Comparison of ENCODE assay signal across 11 cellular contexts in the genomic region with DNA sequence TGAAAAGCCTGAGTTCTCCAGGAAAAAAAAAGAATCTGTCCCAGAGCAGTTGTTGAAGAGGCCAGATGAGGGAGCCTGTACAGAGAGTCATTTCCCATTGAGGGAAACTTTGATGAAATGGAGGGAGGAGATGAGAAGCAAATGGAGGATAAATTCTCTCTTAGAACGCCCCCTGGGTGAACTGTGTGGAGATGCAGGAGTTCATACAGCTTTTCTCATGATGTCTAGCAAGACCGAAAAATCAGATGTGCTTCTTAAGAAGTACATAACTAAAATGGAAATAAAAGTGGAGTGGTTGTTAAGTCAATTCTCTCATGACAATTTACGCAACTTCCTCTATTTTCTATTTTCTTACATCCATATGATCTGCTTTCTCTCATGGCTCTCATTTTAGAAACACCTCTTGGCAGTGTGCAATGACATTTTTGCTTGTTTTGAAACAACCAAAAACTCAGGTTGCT.
A peak's percentile ranks its signal among the peaks of the same experiment; 100 is the strongest.
DNase-seq lines count a peak whose midpoint lies in the region; ATAC-seq, FAIRE-seq and TF ChIP-seq lines count a peak whose summit lies in the region.
"Had no signal": no experiment of that assay in that cellular context is flagged by ENCODE, and none has a peak within 500 bp of the region (broad histone marks: within the 10 kb centered on the region; RNA-seq: fewer than 3 reads in every experiment).

No MANE protein-coding gene starts in this region.

- H4K20me1 ChIP-seq in DND-41 (ENCODE audit: insufficient read depth, low read length), result no peaks in the 10 kb centered on the region
- no peaks in the 10 kb centered on the region for H4K20me1 ChIP-seq in KMS-11 (ENCODE audit: insufficient read depth)

- H3K9ac ChIP-seq in DND-41 (ENCODE audit: low read depth, low read length), result no peak overlapping the region
- H3K9ac ChIP-seq in KMS-11, result no peak overlapping the region

- H3K4me1 Mint-ChIP-seq in Calu3 (ENCODE audit: low read depth, unreplicated experiment), result no peaks in the 10 kb centered on the region
- H3K4me1 Mint-ChIP-seq: activated B cell treated with CpG ODN at 0.5 μM for 24 hours had no signal

- H3K4me1 ChIP-seq in DND-41 (ENCODE audit: insufficient read depth, low read length) (no peaks in the 10 kb centered on the region), KMS-11 (ENCODE audit: low read depth, poor library complexity, severe bottlenecking) (no peaks in the 10 kb centered on the region)

- ATAC-seq in DND-41 (ENCODE audit: insufficient read depth, low read depth) (no peak), HG03280 (IDR thresholded peaks at IDR 0.05; ENCODE audit: unreplicated experiment) (no peak)
- ATAC-seq: stimulated activated naive CD8-positive, alpha-beta T cell treated with anti-CD3 and anti-CD28 coated beads, Interleukin-15, Interleukin-2, amounts not matched to agents 100 U/mL and 50 U/mL, for 24 hours had no signal

- H3K9me3 ChIP-seq in DND-41 (ENCODE audit: insufficient read depth, low read length, severe bottlenecking), result no peaks in the 10 kb centered on the region

- no peaks in the 10 kb centered on the region for H3K79me2 ChIP-seq in DND-41 (ENCODE audit: insufficient read depth, low read length)
- no peaks in the 10 kb centered on the region for H3K79me2 ChIP-seq in KMS-11 (ENCODE audit: insufficient read depth, low read depth)

- no peak overlapping the region for H3K27ac Mint-ChIP-seq in Calu3 (ENCODE audit: unreplicated experiment)
- H3K27ac Mint-ChIP-seq: activated B cell treated with CpG ODN at 0.5 μM for 24 hours had no signal

- H3K27ac ChIP-seq in DND-41 (ENCODE audit: low read length) (no peak overlapping the region), KMS-11 (no peak overlapping the region)

- no peak for DNase-seq in DND-41
- DNase-seq in kidney glomerular epithelial cell (lab: John Stamatoyannopoulos, UW), result peak; percentile 30
- DNase-seq in NCI-H1694 treated with DMSO at 0.1 percent for 48 hours (lab: John Stamatoyannopoulos, UW), result no peak
- DNase-seq in Calu3, result no peak
- no peak for DNase-seq in NCI-H1105 treated with DMSO at 0.1 percent for 48 hours (lab: John Stamatoyannopoulos, UW)
- DNase-seq: activated B cell treated with CpG ODN at 0.5 μM for 24 hours; islet precursor cell; stimulated activated naive CD8-positive, alpha-beta T cell treated with anti-CD3 and anti-CD28 coated beads, Interleukin-15, Interleukin-2, amounts not matched to agents 100 U/mL and 50 U/mL, for 24 hours had no signal

- no TSS peak for BruUV-seq in Calu3 (replicated peaks; lab: Mats Ljungman, UMichigan)

- no peaks in the 10 kb centered on the region for H3K36me3 Mint-ChIP-seq in Calu3 (ENCODE audit: insufficient read depth, unreplicated experiment)

- H3K4me2 ChIP-seq in DND-41 (ENCODE audit: insufficient read depth, low read length) (no peak overlapping the region), KMS-11 (no peak overlapping the region)

- H3K4me3 Mint-ChIP-seq in Calu3 (ENCODE audit: low read depth, unreplicated experiment), result no peak overlapping the region
- H3K4me3 Mint-ChIP-seq: activated B cell treated with CpG ODN at 0.5 μM for 24 hours had no signal

- CTCF ChIA-PET in Calu3 (lab: Charles Lee), result no interaction called here

- H3K36me3 ChIP-seq in DND-41 (ENCODE audit: insufficient read depth, low read length) (no peaks in the 10 kb centered on the region), KMS-11 (ENCODE audit: insufficient read depth) (no peaks in the 10 kb centered on the region)

- H3K27me3 ChIP-seq in DND-41 (ENCODE audit: insufficient read depth, low read length, poor library complexity) (no peaks in the 10 kb centered on the region), KMS-11 (ENCODE audit: insufficient read depth, low read depth) (no peaks in the 10 kb centered on the region)

- TF ChIP-seq CTCF in DND-41 (IDR thresholded peaks at IDR 0.05; ENCODE audit: borderline replicate concordance, extremely low read depth, low read length, poor library complexity, severe bottlenecking), result peak; percentile 30
- TF ChIP-seq CTCF in KMS-11 (conservative IDR thresholded peaks at IDR 0.05; ENCODE audit: low read depth, low read length), result peak; percentile 47
- no peak for TF ChIP-seq CTCF in Calu3 (IDR thresholded peaks at IDR 0.05; ENCODE audit: unreplicated experiment)

- H2AFZ ChIP-seq in DND-41 (ENCODE audit: low read depth, low read length) (no peak overlapping the region), KMS-11 (ENCODE audit: low read depth) (no peak overlapping the region)

- FAIRE-seq in TTC549 (lab: Jason Lieb, UNC), result peak; percentile 67

- H3K27me3 Mint-ChIP-seq in Calu3 (ENCODE audit: unreplicated experiment), result no peaks in the 10 kb centered on the region
- H3K27me3 Mint-ChIP-seq: activated B cell treated with CpG ODN at 0.5 μM for 24 hours had no signal

- H3K9me3 Mint-ChIP-seq in Calu3 (ENCODE audit: low read depth, unreplicated experiment), result no peaks in the 10 kb centered on the region
- H3K9me3 Mint-ChIP-seq: activated B cell treated with CpG ODN at 0.5 μM for 24 hours had no signal

- H3K4me3 ChIP-seq in DND-41 (ENCODE audit: low read depth in 1 of 2, low read length in 2 of 2) (no peak overlapping the region), KMS-11 (IDR thresholded peaks at IDR 0.05; ENCODE audit: insufficient read depth, low read depth, low read length) (no peak overlapping the region)

- intact Hi-C loops in Calu3 (cut with micrococcal nuclease; ENCODE audit: unreplicated experiment), result no loop called here
